2 cellular contexts compared by ENCODE assay signal in genomic region chr10:119025776-119026175, GRCh38.
TF ChIP-seq lines count a peak whose summit lies in the region.

No MANE protein-coding gene starts in this region.

TF ChIP-seq in H1, 55 proteins besides CTCF, POLR2A, EP300 and RAD21:
- TF ChIP-seq KDM1A (IDR thresholded peaks at IDR 0.05; ENCODE audit: borderline replicate concordance, low read length): no peak

TF ChIP-seq in GM12891, 5 proteins besides CTCF, POLR2A, EP300 and RAD21:
- no peak for TF ChIP-seq POU2F2 (IDR thresholded peaks at IDR 0.05; ENCODE audit: low read depth, low read length)
- no peak for TF ChIP-seq SPI1 (IDR thresholded peaks at IDR 0.05; ENCODE audit: low read depth, low read length)
- no peak for TF ChIP-seq TAF1 (IDR thresholded peaks at IDR 0.05; ENCODE audit: low read depth, low read length)
- TF ChIP-seq POLR2AphosphoS5 (IDR thresholded peaks at IDR 0.05; ENCODE audit: low read depth, low read length): no peak
- no peak for TF ChIP-seq PAX5 (IDR thresholded peaks at IDR 0.05; ENCODE audit: insufficient read depth, low read length, severe bottlenecking)
